Comparison of ENCODE assay signal across 21 cellular contexts in genomic region chr3:136632625-136633081, GRCh38.
DNase-seq lines count a peak whose midpoint lies in the region; ATAC-seq, FAIRE-seq and TF ChIP-seq lines count a peak whose summit lies in the region.
"Had no signal": no experiment of that assay in that cellular context is flagged by ENCODE, and none has a peak within 500 bp of the region (broad histone marks: within the 10 kb centered on the region; RNA-seq: fewer than 3 reads in every experiment).

No MANE protein-coding gene starts in this region.

- H3K27me3 ChIP-seq in endodermal cell (ENCODE audit: control insufficient read depth, insufficient read depth, low read length, poor library complexity, severe bottlenecking) (no peaks in the 10 kb centered on the region), tibial artery (no peaks in the 10 kb centered on the region), small intestine (ENCODE audit: control insufficient read depth in 2 of 2, insufficient read depth in 2 of 2, low read length in 2 of 2) (no peaks in the 10 kb centered on the region)
- H3K27me3 ChIP-seq: neutrophil had no signal

- WGBS in endodermal cell (ENCODE audit: insufficient coverage in 1 of 2, insufficient read length in 1 of 2), 2 experiments = 87 to 94% methylated on average over 4 to 5 of the region's 5 CpGs
- 84 to 93% (median 89%) methylated on average over 5 of the region's 5 CpGs for WGBS in small intestine, 3 donors

- FAIRE-seq in small intestine (lab: Jason Lieb, UNC) = no peak
- FAIRE-seq: colon, G401.6 had no signal

- peaks cover 17% of the 10 kb centered on the region for H3K36me3 Mint-ChIP-seq in endodermal cell (ENCODE audit: low read depth)
- H3K36me3 Mint-ChIP-seq in progenitor cell of endocrine pancreas (ENCODE audit: insufficient read depth) = peaks cover 15% of the 10 kb centered on the region

- peak; percentile 5 for DNase-seq in DMS53 (lab: John Stamatoyannopoulos, UW)
- DNase-seq in DMS53 treated with DMSO at 0.1 percent for 48 hours (lab: John Stamatoyannopoulos, UW; ENCODE audit: unreplicated experiment) = no peak
- DNase-seq in NCI-H2029 (lab: John Stamatoyannopoulos, UW) = peak; percentile 22
- no peak for DNase-seq in endodermal cell
- no peak for DNase-seq in progenitor cell of endocrine pancreas (ENCODE audit: low spot score, unreplicated experiment)
- no peak for DNase-seq in tibial artery
- no peak for DNase-seq in small intestine
- DNase-seq: 8988T; activated CD8-positive, alpha-beta memory T cell treated with anti-CD3 and anti-CD28 coated beads for 24 hours; activated effector memory CD4-positive, alpha-beta T cell treated with Interleukin-2 at 50 U/mL for 16 hours; amygdala; glutamatergic neuron; midbrain; NCI-H1105 treated with DMSO at 0.1 percent for 48 hours had no signal

- H3K9me3 Mint-ChIP-seq in endodermal cell = no peaks in the 10 kb centered on the region
- peaks cover 12% of the 10 kb centered on the region for H3K9me3 Mint-ChIP-seq in progenitor cell of endocrine pancreas (ENCODE audit: low read depth)

- intact Hi-C loops in tibial artery (cut with DNase I; ENCODE audit: low total_unique reads) = no loop called here

- no peak overlapping the region for H3K9ac ChIP-seq in endodermal cell (ENCODE audit: extremely low read depth, low read length, poor library complexity, severe bottlenecking)

- TF ChIP-seq CTCF in endodermal cell (conservative IDR thresholded peaks at IDR 0.05) (no peak), progenitor cell of endocrine pancreas (IDR thresholded peaks at IDR 0.05; ENCODE audit: unreplicated experiment) (no peak), tibial artery (IDR thresholded peaks at IDR 0.05) (no peak)

- H3K27me3 Mint-ChIP-seq in endodermal cell (ENCODE audit: insufficient read depth) (no peaks in the 10 kb centered on the region), progenitor cell of endocrine pancreas (no peaks in the 10 kb centered on the region)

- no peaks in the 10 kb centered on the region for H3K9me3 ChIP-seq in endodermal cell (ENCODE audit: control insufficient read depth, low read length)
- H3K9me3 ChIP-seq in tibial artery = no peaks in the 10 kb centered on the region
- H3K9me3 ChIP-seq in small intestine (ENCODE audit: control insufficient read depth, low read depth) = no peaks in the 10 kb centered on the region
- H3K9me3 ChIP-seq: HAP-1, neutrophil had no signal

- H3K4me1 Mint-ChIP-seq in endodermal cell (peaks cover 20% of the 10 kb centered on the region), progenitor cell of endocrine pancreas (ENCODE audit: low read depth) (peaks cover 28% of the 10 kb centered on the region)

- H3K27ac Mint-ChIP-seq in endodermal cell (peak overlapping the region; percentile 23), progenitor cell of endocrine pancreas (peak overlapping the region; percentile 19)

- H3K36me3 ChIP-seq in endodermal cell (ENCODE audit: control insufficient read depth, insufficient read depth, low read length) (peaks cover 6% of the 10 kb centered on the region), tibial artery (peaks cover 0 to 9% (median 0%) of the 10 kb centered on the region in 3 donors), small intestine (ENCODE audit: control insufficient read depth in 2 of 2, insufficient read depth in 2 of 2, low read length in 2 of 2) (no peaks in the 10 kb centered on the region)
- H3K36me3 ChIP-seq: HAP-1 had no signal

- no peak overlapping the region for H3K27ac ChIP-seq in endodermal cell (ENCODE audit: low read depth, low read length)
- no peak overlapping the region for H3K27ac ChIP-seq in tibial artery
- H3K27ac ChIP-seq in small intestine (ENCODE audit: low read depth in 1 of 2, low read length in 1 of 2) = no peak overlapping the region
- H3K27ac ChIP-seq: epithelial cell of prostate, neutrophil, SK-N-MC had no signal

- no peak overlapping the region for H3K4me3 Mint-ChIP-seq in endodermal cell
- no peak overlapping the region for H3K4me3 Mint-ChIP-seq in progenitor cell of endocrine pancreas (ENCODE audit: low read depth)

- ATAC-seq in SK-N-SH treated with all-trans-retinoic acid at 6 μM for 48 hours = no peak

- H3K4me1 ChIP-seq in endodermal cell (ENCODE audit: control insufficient read depth, insufficient read depth, low read length) (peaks cover 8% of the 10 kb centered on the region), tibial artery (peaks cover 0 to 40% (median 9%) of the 10 kb centered on the region in 4 donors), small intestine (ENCODE audit: control insufficient read depth in 2 of 2, insufficient read depth in 1 of 2, low read depth in 1 of 2, low read length in 1 of 2) (no peaks in the 10 kb centered on the region)

- H3K4me3 ChIP-seq in endodermal cell (ENCODE audit: low read length) (no peak overlapping the region), tibial artery (no peak overlapping the region), small intestine (ENCODE audit: low read depth in 1 of 2, low read length in 2 of 2) (no peak overlapping the region)
- H3K4me3 ChIP-seq: HAP-1, SK-N-MC had no signal

TF ChIP-seq in SK-N-SH treated with all-trans-retinoic acid at 6 μM for 48 hours, 23 proteins besides CTCF, POLR2A, EP300 and RAD21:
- TF ChIP-seq PATZ1 (CRISPR knock-in tag; IDR thresholded peaks at IDR 0.05; ENCODE audit: borderline replicate concordance) (no peak), PPARA (CRISPR knock-in tag; IDR thresholded peaks at IDR 0.05; ENCODE audit: borderline replicate concordance) (no peak), ZFP30 (CRISPR knock-in tag; IDR thresholded peaks at IDR 0.05) (no peak), ISL1 (CRISPR knock-in tag; IDR thresholded peaks at IDR 0.05) (no peak), BACH2 (CRISPR knock-in tag; IDR thresholded peaks at IDR 0.05; ENCODE audit: borderline replicate concordance) (no peak), OSR1 (CRISPR knock-in tag; IDR thresholded peaks at IDR 0.05) (no peak), SNAI2 (CRISPR knock-in tag; IDR thresholded peaks at IDR 0.05) (no peak), CSRNP3 (CRISPR knock-in tag; IDR thresholded peaks at IDR 0.05) (no peak), POU6F1 (CRISPR knock-in tag; IDR thresholded peaks at IDR 0.05; ENCODE audit: borderline replicate concordance, low read depth) (no peak)

Comparison
In these comparisons a context has a peak if more than half of its experiments do, and no peak if none do; other contexts are left out.
1. DNase-seq: peak in DMS53 (single experiment) and NCI-H2029 (single experiment); none in DMS53 treated with DMSO at 0.1 percent for 48 hours (single experiment), endodermal cell (single experiment), progenitor cell of endocrine pancreas (single experiment), tibial artery (0 of 2) and small intestine (single experiment).